9 cellular contexts compared by ENCODE assay signal in the genomic region with DNA sequence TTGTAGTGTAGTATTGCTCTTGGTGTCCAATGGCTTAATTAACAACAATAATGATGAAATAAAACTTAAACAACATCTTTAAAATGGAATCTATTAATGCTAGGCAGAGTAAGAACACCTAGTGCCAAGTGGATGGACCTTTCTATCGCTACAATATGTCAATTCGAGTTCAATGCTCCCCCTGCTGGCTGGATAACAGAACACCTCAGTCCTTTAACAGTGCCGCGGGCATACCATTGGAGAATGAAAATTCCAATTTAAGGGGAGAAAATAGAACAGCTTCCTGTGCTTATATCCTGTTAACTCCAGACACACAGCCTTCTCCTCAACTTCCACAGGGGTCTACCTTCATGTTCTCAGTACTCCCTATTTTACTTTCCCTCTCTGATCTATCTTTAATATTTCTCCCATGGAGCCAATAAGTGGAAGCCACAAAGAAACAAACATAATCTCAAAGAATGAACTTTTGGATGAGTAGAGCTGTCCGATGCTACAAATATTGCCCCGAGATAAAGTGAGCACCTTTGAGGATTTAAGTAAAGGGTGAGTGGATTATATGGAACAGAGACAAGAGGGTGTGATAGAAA. TPM values are rescaled to one million over a fixed set of nuclear protein-coding genes. Genes with fewer than 3 reads are reported as not detected.
DNase-seq lines count a peak whose midpoint lies in the region; ATAC-seq, FAIRE-seq and TF ChIP-seq lines count a peak whose summit lies in the region.
"Had no signal": no experiment of that assay in that cellular context is flagged by ENCODE, and none has a peak within 500 bp of the region (broad histone marks: within the 10 kb centered on the region; RNA-seq: fewer than 3 reads in every experiment).

No MANE protein-coding gene starts in this region.

- no peaks in the 10 kb centered on the region for H3K9me2 ChIP-seq in OCI-LY1 (ENCODE audit: low read depth, low read length)

- H3K4me3 ChIP-seq in OCI-LY1 (ENCODE audit: low read depth, low read length, poor library complexity, severe bottlenecking): no peak overlapping the region
- no peak overlapping the region for H3K4me3 ChIP-seq in neural progenitor cell

- H3K27me3 Mint-ChIP-seq in neural progenitor cell (ENCODE audit: insufficient read depth, low read depth): peaks cover 4% of the 10 kb centered on the region

- H3K36me3 ChIP-seq in OCI-LY1 (ENCODE audit: insufficient read depth, low read length) (no peaks in the 10 kb centered on the region), neural progenitor cell (no peaks in the 10 kb centered on the region)

- H2AFZ ChIP-seq in OCI-LY1 (ENCODE audit: low read length) (no peak overlapping the region), neural progenitor cell (replicated peaks) (peak overlapping the region; percentile 80)

- H3K4me3 Mint-ChIP-seq in neural progenitor cell: no peak overlapping the region

- H3F3A ChIP-seq in OCI-LY1 (ENCODE audit: insufficient read depth, low read length): no peaks in the 10 kb centered on the region
- H3F3A ChIP-seq in neural progenitor cell (ENCODE audit: low read depth): no peaks in the 10 kb centered on the region

- no peaks in the 10 kb centered on the region for H3K9me3 ChIP-seq in OCI-LY1 (ENCODE audit: low read length)
- no peaks in the 10 kb centered on the region for H3K9me3 ChIP-seq in neural progenitor cell (ENCODE audit: low read depth)

- DNase-seq in D721Med (ENCODE audit: insufficient read length, low spot score) (no peak), activated T-cell treated with anti-CD3 and anti-CD28 coated beads for 24 hours (ENCODE audit: low read depth) (peak; percentile 41), fibroblast of peridontal ligament (ENCODE audit: extremely low read depth) (peak; percentile 88), neural progenitor cell (ENCODE audit: low spot score) (peak; percentile 85), ureter (ENCODE audit: low spot score) (peak; percentile 75)

- no peak overlapping the region for H3K27ac Mint-ChIP-seq in neural progenitor cell

- H3K27ac ChIP-seq in OCI-LY1 (ENCODE audit: low read depth, low read length, poor library complexity, severe bottlenecking): no peak overlapping the region
- no peak overlapping the region for H3K27ac ChIP-seq in neural progenitor cell

- no peaks in the 10 kb centered on the region for H3K36me3 Mint-ChIP-seq in neural progenitor cell

- no peaks in the 10 kb centered on the region for H4K20me1 ChIP-seq in OCI-LY1 (ENCODE audit: insufficient read depth, low read length)
- H4K20me1 ChIP-seq in neural progenitor cell (ENCODE audit: low read depth): no peaks in the 10 kb centered on the region

- H3K79me2 ChIP-seq in OCI-LY1 (ENCODE audit: insufficient read depth, low read length): no peaks in the 10 kb centered on the region
- H3K79me2 ChIP-seq in neural progenitor cell (ENCODE audit: low read depth): no peaks in the 10 kb centered on the region

- H3K27me3 ChIP-seq in OCI-LY1 (ENCODE audit: insufficient read depth, low read length) (no peaks in the 10 kb centered on the region), neural progenitor cell (no peaks in the 10 kb centered on the region)

- H3K9ac ChIP-seq in OCI-LY1 (ENCODE audit: low read length): no peak overlapping the region
- H3K9ac ChIP-seq in neural progenitor cell: no peak overlapping the region

- TF ChIP-seq CTCF in D721Med (IDR thresholded peaks at IDR 0.05; ENCODE audit: insufficient read depth, missing control alignments): peak; percentile 79
- TF ChIP-seq CTCF in OCI-LY1 (IDR thresholded peaks at IDR 0.05; ENCODE audit: low read length): peak; percentile 98
- TF ChIP-seq CTCF in neural progenitor cell (IDR thresholded peaks at IDR 0.05): peak; percentile 88

- peak; percentile 95 for FAIRE-seq in D721Med (lab: Jason Lieb, UNC)
- FAIRE-seq: colon had no signal

- no peak overlapping the region for H3K4me2 ChIP-seq in OCI-LY1 (ENCODE audit: low read length)
- no peak overlapping the region for H3K4me2 ChIP-seq in neural progenitor cell

- ATAC-seq in GM19467 (IDR thresholded peaks at IDR 0.05; ENCODE audit: unreplicated experiment) (peak; percentile 92), HG03558 (IDR thresholded peaks at IDR 0.05; ENCODE audit: extremely low read depth, unreplicated experiment) (peak; percentile 82)

- H3K4me1 ChIP-seq in OCI-LY1 (ENCODE audit: insufficient read depth, low read length, severe bottlenecking) (no peaks in the 10 kb centered on the region), neural progenitor cell (peaks cover 8% of the 10 kb centered on the region)

- peaks cover 20% of the 10 kb centered on the region for H3K4me1 Mint-ChIP-seq in neural progenitor cell

- H3K9me3 Mint-ChIP-seq in neural progenitor cell: peaks cover 2% of the 10 kb centered on the region

RNA-seq across cellular contexts. Expression of a gene that starts 41.4 kb away (rescaled TPM):
- total RNA-seq in neural progenitor cell (ENCODE audit: low replicate concordance): 28.0 and 47.9 TPM in 2 replicates
- 231 TPM for total RNA-seq in ureter
